1 cellular context compared by ENCODE assay signal in genomic region chr10:119422685-119423509, GRCh38.
TF ChIP-seq lines count a peak whose summit lies in the region.

No MANE protein-coding gene starts in this region.

TF ChIP-seq in IMR-90, 13 proteins besides CTCF, POLR2A, EP300 and RAD21:
- no peak for TF ChIP-seq CHD1 (IDR thresholded peaks at IDR 0.05; ENCODE audit: low read depth, low read length)
- TF ChIP-seq NFE2L2 (IDR thresholded peaks at IDR 0.05; ENCODE audit: low read depth, low read length) = no peak
- no peak for TF ChIP-seq MAZ (IDR thresholded peaks at IDR 0.05; ENCODE audit: borderline replicate concordance, low read depth, low read length)
- no peak for TF ChIP-seq MAFK (IDR thresholded peaks at IDR 0.05; ENCODE audit: low read depth, low read length)
- TF ChIP-seq BHLHE40 (IDR thresholded peaks at IDR 0.05; ENCODE audit: low read depth, low read length) = no peak
- no peak for TF ChIP-seq SMC3 (IDR thresholded peaks at IDR 0.05; ENCODE audit: low read depth, low read length)
- no peak for TF ChIP-seq CEBPB (IDR thresholded peaks at IDR 0.05; ENCODE audit: low read depth, low read length)
- TF ChIP-seq, protein P1, sequence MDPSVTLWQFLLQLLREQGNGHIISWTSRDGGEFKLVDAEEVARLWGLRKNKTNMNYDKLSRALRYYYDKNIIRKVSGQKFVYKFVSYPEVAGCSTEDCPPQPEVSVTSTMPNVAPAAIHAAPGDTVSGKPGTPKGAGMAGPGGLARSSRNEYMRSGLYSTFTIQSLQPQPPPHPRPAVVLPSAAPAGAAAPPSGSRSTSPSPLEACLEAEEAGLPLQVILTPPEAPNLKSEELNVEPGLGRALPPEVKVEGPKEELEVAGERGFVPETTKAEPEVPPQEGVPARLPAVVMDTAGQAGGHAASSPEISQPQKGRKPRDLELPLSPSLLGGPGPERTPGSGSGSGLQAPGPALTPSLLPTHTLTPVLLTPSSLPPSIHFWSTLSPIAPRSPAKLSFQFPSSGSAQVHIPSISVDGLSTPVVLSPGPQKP (IDR thresholded peaks at IDR 0.05; ENCODE audit: borderline replicate concordance, low read depth, low read length) = no peak
- TF ChIP-seq FOS (IDR thresholded peaks at IDR 0.05; ENCODE audit: low read depth, low read length) = no peak
- TF ChIP-seq USF2 (IDR thresholded peaks at IDR 0.05; ENCODE audit: low read depth, low read length) = no peak
